In the genomic region with DNA sequence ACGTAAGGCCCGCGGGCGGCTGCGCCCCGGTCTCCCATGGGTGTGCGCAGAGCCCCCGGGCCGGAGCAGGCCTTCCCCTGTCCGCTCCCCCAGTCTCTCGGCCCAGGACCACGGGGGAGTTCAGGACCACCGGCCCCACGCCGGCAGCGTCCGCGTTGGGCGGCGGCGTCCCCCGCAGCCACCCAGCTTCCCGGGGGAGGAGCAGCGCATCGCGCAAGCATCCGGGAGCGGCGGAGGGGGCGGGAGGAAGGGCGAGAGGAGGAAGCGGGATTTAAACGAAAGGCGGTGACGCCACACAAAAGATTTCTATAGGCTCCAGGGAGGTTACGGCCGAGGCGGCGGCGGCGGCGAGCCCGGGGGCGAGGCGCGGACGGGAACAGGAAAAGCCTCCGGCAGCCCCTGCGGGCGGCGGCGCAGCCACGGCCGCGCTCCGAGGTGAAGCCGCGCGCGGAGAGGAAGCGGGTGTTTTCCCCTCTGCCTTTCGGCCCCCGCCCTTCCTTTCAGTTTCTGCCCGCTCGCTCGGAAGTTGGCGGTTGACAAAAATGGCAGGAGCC, we compare ENCODE assay signal across 8 cellular contexts. TPM values are rescaled to one million over a fixed set of nuclear protein-coding genes. Genes with fewer than 3 reads are reported as not detected.
DNase-seq lines count a peak whose midpoint lies in the region; ATAC-seq and TF ChIP-seq lines count a peak whose summit lies in the region.

Gene TLNRD1 (plus strand): TSS at position 298 of the 554 bp plus-strand sequence. CDS start 1,349 bp downstream, outside the sequence.

- H3K4me3 ChIP-seq in left ventricle myocardium inferior (peak within 1 kb of the TSS; percentile 93), psoas muscle (peak within 1 kb of the TSS; percentile 84)

- peaks cover 14% of the 10 kb centered on the region for H3K27me3 ChIP-seq in left ventricle myocardium inferior (ENCODE audit: low read depth)
- peaks cover 0 to 55% (median 13%) of the 10 kb centered on the region in 3 donors for H3K27me3 ChIP-seq in psoas muscle (ENCODE audit: insufficient read depth in 3 of 3, low read length in 2 of 3)

- 0 to 1% (median 0%) methylated on average over 47 to 67 of the region's 67 CpGs for WGBS in psoas muscle, 3 donors

- TF ChIP-seq CTCF in left ventricle myocardium inferior (IDR thresholded peaks at IDR 0.05; ENCODE audit: borderline replicate concordance) (no peak), psoas muscle (IDR thresholded peaks at IDR 0.05) (no peak)

- DNase-seq in NCI-H1694 (lab: John Stamatoyannopoulos, UW) (peak; percentile 67), T-helper 17 cell (peak; percentile 68 to 79 (median 69)), amniotic stem cell (lab: John Stamatoyannopoulos, UW) (peak; percentile 85), left ventricle myocardium inferior (peak; percentile 91), psoas muscle (peak; percentile 88 to 90), ureter (ENCODE audit: low spot score) (peak; percentile 94)

- peak within 1 kb of the TSS; percentile 96 for H3K4me3 Mint-ChIP-seq in T-helper 17 cell

- peak within 1 kb of the TSS; percentile 96 for H3K27ac Mint-ChIP-seq in T-helper 17 cell

- H3K9me3 ChIP-seq in T-helper 17 cell (ENCODE audit: control insufficient read depth, low read length, poor library complexity, severe bottlenecking) = no peaks in the 10 kb centered on the region
- H3K9me3 ChIP-seq in left ventricle myocardium inferior (replicated peaks) = no peaks in the 10 kb centered on the region
- H3K9me3 ChIP-seq in psoas muscle = no peaks in the 10 kb centered on the region

- TF ChIP-seq POLR2A in GM15510 (IDR thresholded peaks at IDR 0.05; ENCODE audit: borderline replicate concordance, extremely low read depth, insufficient read length) = peak; percentile 87

- peak within 1 kb of the TSS; percentile 99 for H3K27ac ChIP-seq in left ventricle myocardium inferior (replicated peaks)
- H3K27ac ChIP-seq in psoas muscle = peak within 1 kb of the TSS; percentile 80

- H3K36me3 Mint-ChIP-seq in T-helper 17 cell (ENCODE audit: low read depth) = no peaks in the 10 kb centered on the region

- H3K36me3 ChIP-seq in left ventricle myocardium inferior (peaks cover 20% of the 10 kb centered on the region), psoas muscle (ENCODE audit: insufficient read depth in 1 of 2, low read depth in 1 of 2) (no peaks in the 10 kb centered on the region)

- peak; percentile 59 for ATAC-seq in HG02870 (IDR thresholded peaks at IDR 0.05; ENCODE audit: unreplicated experiment)
- peak; percentile 78 for ATAC-seq in T-helper 17 cell
- peak; percentile 57 to 77 (median 64) for ATAC-seq in psoas muscle

- intact Hi-C loops in left ventricle myocardium inferior (cut with micrococcal nuclease) (no loop called here), psoas muscle (cut with DNase I) (loop anchor here in 1 of 2 donors (5.0 kb wide), 1 partner anchor 107 kb away; no protein-coding TSS in a partner anchor)

- H3K4me1 ChIP-seq in left ventricle myocardium inferior (peaks cover 65% of the 10 kb centered on the region), psoas muscle (peaks cover 3% of the 10 kb centered on the region)

- peaks cover 35% of the 10 kb centered on the region for H3K4me1 Mint-ChIP-seq in T-helper 17 cell

- no peaks in the 10 kb centered on the region for H3K27me3 Mint-ChIP-seq in T-helper 17 cell

RNA-seq across cellular contexts. Expression of gene TLNRD1, which starts in this region (rescaled TPM):
- total RNA-seq in T-helper 17 cell (10 to 100 TPM; 17.5 to 17.6 TPM), left ventricle myocardium inferior (5.5 TPM), psoas muscle (1 to 10 TPM; 2.4 to 4.4 (median 2.7) TPM), ureter (15.1 TPM)
- polyA plus RNA-seq in psoas muscle = 1 to 10 TPM in 1 of 3 donors, under 1 TPM in 2; 0.65 to 5.1 (median 0.82) TPM

Comparison
In these comparisons a context has a peak if more than half of its experiments do, and no peak if none do; other contexts are left out.
1. Peak in every context shown above with its lines: DNase-seq, ATAC-seq, H3K4me3 ChIP-seq and H3K27ac ChIP-seq.